Comparison of ENCODE assay signal across 8 cellular contexts in genomic region chr9:104093647-104094533, GRCh38. TPM values are rescaled to one million over a fixed set of nuclear protein-coding genes. Genes with fewer than 3 reads are reported as not detected.
A peak's percentile ranks its signal among the peaks of the same experiment; 100 is the strongest.
DNase-seq lines count a peak whose midpoint lies in the region; ATAC-seq and TF ChIP-seq lines count a peak whose summit lies in the region.

Gene SMC2, plus strand, starts transcription at chr9:104094309. Its CDS starts 1,076 bp downstream, at chr9:104095385.

- H3K27me3 ChIP-seq in kidney epithelial cell (ENCODE audit: control insufficient read depth, insufficient read depth, low read length) = no peaks in the 10 kb centered on the region

- TF ChIP-seq CTCF in chondrocyte (IDR thresholded peaks at IDR 0.05) = no peak
- TF ChIP-seq CTCF in kidney epithelial cell (IDR thresholded peaks at IDR 0.05; ENCODE audit: insufficient read depth, low read length, poor library complexity, severe bottlenecking) = no peak

- peak within 1 kb of the TSS; percentile 95 for H3K4me3 Mint-ChIP-seq in chondrocyte (ENCODE audit: unreplicated experiment)

- no peaks in the 10 kb centered on the region for H3K9me3 Mint-ChIP-seq in chondrocyte (ENCODE audit: low read depth)

- peak within 1 kb of the TSS; percentile 98 for H3K27ac Mint-ChIP-seq in chondrocyte (ENCODE audit: unreplicated experiment)

- no peaks in the 10 kb centered on the region for H3K36me3 Mint-ChIP-seq in chondrocyte (ENCODE audit: low read depth)

- peak; percentile 97 for DNase-seq in AG20443 (ENCODE audit: low spot score)
- peak; percentile 84 for DNase-seq in NCI-H510A (lab: John Stamatoyannopoulos, UW)
- peak; percentile 89 to 91 for DNase-seq in activated CD4-positive, alpha-beta T cell treated with anti-CD3 and anti-CD28 coated beads for 24 hours (ENCODE audit: low read depth in 2 of 2)
- peak; percentile 96 for DNase-seq in chondrocyte (ENCODE audit: low spot score)
- DNase-seq in kidney epithelial cell (ENCODE audit: low read depth) = peak; percentile 63
- peak; percentile 86 to 90 for DNase-seq in stimulated activated CD4-positive, alpha-beta T cell treated with anti-CD3 and anti-CD28 coated beads, Interleukin-15, amount 100 ng/mL, for 48 hours (ENCODE audit: low read depth in 2 of 2)

- peaks cover 30% of the 10 kb centered on the region for H3K4me1 Mint-ChIP-seq in chondrocyte (ENCODE audit: low read depth)

- no peaks in the 10 kb centered on the region for H3K36me3 ChIP-seq in kidney epithelial cell (ENCODE audit: control insufficient read depth, insufficient read depth, low read length)

- peak; percentile 90 for ATAC-seq in HG03432 (IDR thresholded peaks at IDR 0.05; ENCODE audit: unreplicated experiment)

- H3K4me3 ChIP-seq in kidney epithelial cell (ENCODE audit: low read depth, low read length) = peak within 1 kb of the TSS; percentile 87

- no peaks in the 10 kb centered on the region for H3K27me3 Mint-ChIP-seq in chondrocyte (ENCODE audit: low read depth)

- TF ChIP-seq POLR2A in GM19099 (IDR thresholded peaks at IDR 0.05; ENCODE audit: extremely low read depth, insufficient read length, low read depth) = peak; percentile 80

RNA-seq across cellular contexts. Expression of gene SMC2, which starts in this region (rescaled TPM):
- total RNA-seq in chondrocyte (9.4 to 18.9 TPM (median 9.6 TPM) in 3 replicates), kidney epithelial cell (8.2 and 12.2 TPM in 2 replicates)

Comparison
In these comparisons a context has a peak if more than half of its experiments do, and no peak if none do; other contexts are left out.
1. Peak in every context shown above with its lines: DNase-seq, ATAC-seq and H3K4me3 ChIP-seq.